12 cellular contexts compared by ENCODE assay signal in genomic region chr5:161966544-161966943, GRCh38.
DNase-seq lines count a peak whose midpoint lies in the region; ATAC-seq, FAIRE-seq and TF ChIP-seq lines count a peak whose summit lies in the region.
"Had no signal": no experiment of that assay in that cellular context is flagged by ENCODE, and none has a peak within 500 bp of the region (broad histone marks: within the 10 kb centered on the region; RNA-seq: fewer than 3 reads in every experiment).

No MANE protein-coding gene starts in this region.

- H3K27me3 Mint-ChIP-seq in activated T-cell treated with anti-CD3 and anti-CD28 coated beads, Interleukin-2, amount 50 U/mL, for 72 hours (ENCODE audit: low read depth) = no peaks in the 10 kb centered on the region
- H3K27me3 Mint-ChIP-seq: stimulated activated naive B cell treated with anti-CD40 and anti-IgM and Interleukin-4, amounts not matched to agents 10 μg/mL and 1 μg/mL and 100 μg/mL, for 72 hours had no signal

- no peaks in the 10 kb centered on the region for H3K4me1 Mint-ChIP-seq in activated T-cell treated with anti-CD3 and anti-CD28 coated beads, Interleukin-2, amount 50 U/mL, for 72 hours (ENCODE audit: low read depth)
- H3K4me1 Mint-ChIP-seq: CD14-positive monocyte; stimulated activated naive B cell treated with anti-CD40 and anti-IgM and Interleukin-4, amounts not matched to agents 10 μg/mL and 1 μg/mL and 100 μg/mL, for 72 hours had no signal

- no peaks in the 10 kb centered on the region for H3K36me3 Mint-ChIP-seq in activated T-cell treated with anti-CD3 and anti-CD28 coated beads, Interleukin-2, amount 50 U/mL, for 72 hours (ENCODE audit: insufficient read depth in 2 of 2)
- H3K36me3 Mint-ChIP-seq: CD14-positive monocyte; stimulated activated naive B cell treated with anti-CD40 and anti-IgM and Interleukin-4, amounts not matched to agents 10 μg/mL and 1 μg/mL and 100 μg/mL, for 72 hours had no signal

- TF ChIP-seq POLR2A in H54 (IDR thresholded peaks at IDR 0.05; ENCODE audit: low read depth, low read length) = no peak

- peak; percentile 55 for FAIRE-seq in H54 (lab: Jason Lieb, UNC)
- FAIRE-seq: frontal cortex had no signal

- peak; percentile 69 for DNase-seq in Ammon's horn (ENCODE audit: low spot score)
- no peak for DNase-seq in H54 (ENCODE audit: insufficient read length, low spot score)
- DNase-seq in OCI-M1 (lab: John Stamatoyannopoulos, UW) = peak; percentile 46
- DNase-seq in globus pallidus (ENCODE audit: low spot score) = peak; percentile 48
- no peak for DNase-seq in activated T-cell treated with anti-CD3 and anti-CD28 coated beads, Interleukin-2, amount 50 U/mL, for 72 hours
- DNase-seq in HCEC 1CT = no peak
- DNase-seq in posterior cingulate gyrus = no peak
- DNase-seq: occipital lobe; stimulated activated naive B cell treated with anti-CD40 and anti-IgM and Interleukin-4, amounts not matched to agents 10 μg/mL and 1 μg/mL and 100 μg/mL, for 72 hours had no signal

- no peaks in the 10 kb centered on the region for H3K9me3 Mint-ChIP-seq in activated T-cell treated with anti-CD3 and anti-CD28 coated beads, Interleukin-2, amount 50 U/mL, for 72 hours
- H3K9me3 Mint-ChIP-seq: CD14-positive monocyte; stimulated activated naive B cell treated with anti-CD40 and anti-IgM and Interleukin-4, amounts not matched to agents 10 μg/mL and 1 μg/mL and 100 μg/mL, for 72 hours had no signal

- no peak overlapping the region for H3K27ac Mint-ChIP-seq in activated T-cell treated with anti-CD3 and anti-CD28 coated beads, Interleukin-2, amount 50 U/mL, for 72 hours
- H3K27ac Mint-ChIP-seq: CD14-positive monocyte; stimulated activated naive B cell treated with anti-CD40 and anti-IgM and Interleukin-4, amounts not matched to agents 10 μg/mL and 1 μg/mL and 100 μg/mL, for 72 hours had no signal

- no peak overlapping the region for H3K4me3 Mint-ChIP-seq in activated T-cell treated with anti-CD3 and anti-CD28 coated beads, Interleukin-2, amount 50 U/mL, for 72 hours
- H3K4me3 Mint-ChIP-seq: CD14-positive monocyte; stimulated activated naive B cell treated with anti-CD40 and anti-IgM and Interleukin-4, amounts not matched to agents 10 μg/mL and 1 μg/mL and 100 μg/mL, for 72 hours had no signal

- intact Hi-C loops in posterior cingulate gyrus (cut with DNase I) = no loop called here

- no peak for ATAC-seq in HG03442 (IDR thresholded peaks at IDR 0.05; ENCODE audit: unreplicated experiment)
- no peak for ATAC-seq in activated T-cell treated with anti-CD3 and anti-CD28 coated beads, Interleukin-2, amount 50 U/mL, for 72 hours (replicated peaks in 1 of 2)
- ATAC-seq: stimulated activated naive B cell treated with anti-CD40 and anti-IgM and Interleukin-4, amounts not matched to agents 10 μg/mL and 1 μg/mL and 100 μg/mL, for 72 hours had no signal

Comparison
In these comparisons a context has a peak if more than half of its experiments do, and no peak if none do; other contexts are left out.
1. DNase-seq: peak in Ammon's horn (single experiment), OCI-M1 (single experiment) and globus pallidus (single experiment); none in H54 (single experiment), activated T-cell treated with anti-CD3 and anti-CD28 coated beads, Interleukin-2, amount 50 U/mL, for 72 hours (0 of 2), HCEC 1CT (single experiment) and posterior cingulate gyrus (0 of 10).